19 cellular contexts compared by ENCODE assay signal in genomic region chr2:133726906-133727305, GRCh38.
DNase-seq lines count a peak whose midpoint lies in the region; ATAC-seq, FAIRE-seq and TF ChIP-seq lines count a peak whose summit lies in the region.
"Had no signal": no experiment of that assay in that cellular context is flagged by ENCODE, and none has a peak within 500 bp of the region (broad histone marks: within the 10 kb centered on the region; RNA-seq: fewer than 3 reads in every experiment).

No MANE protein-coding gene starts in this region.

- no peak for ATAC-seq in DND-41 (ENCODE audit: insufficient read depth, low read depth)
- ATAC-seq in CD4-positive, alpha-beta T cell (ENCODE audit: poor library complexity), result no peak
- ATAC-seq in GM21447 (IDR thresholded peaks at IDR 0.05; ENCODE audit: unreplicated experiment), result no peak
- ATAC-seq: activated T-helper 17 cell treated with anti-CD3 and anti-CD28 coated beads, Interleukin-2, amount 50 U/mL, for 72 hours; stimulated activated naive CD8-positive, alpha-beta T cell treated with anti-CD3 and anti-CD28 coated beads, Interleukin-15, amount 100 ng/mL, for 72 hours had no signal

- H3K9me1 ChIP-seq in keratinocyte (ENCODE audit: control insufficient read depth, extremely low read depth, insufficient read depth, low read length), result no peaks in the 10 kb centered on the region

- H3K9ac ChIP-seq in DND-41 (ENCODE audit: low read depth, low read length) (no peak overlapping the region), adipocyte (ENCODE audit: low read length) (peak overlapping the region; percentile 62), keratinocyte (ENCODE audit: control insufficient read depth, extremely low read depth, insufficient read depth, low read length) (no peak overlapping the region)
- H3K9ac ChIP-seq: parathyroid adenoma had no signal

- no peaks in the 10 kb centered on the region for H3K27me3 Mint-ChIP-seq in CD4-positive, alpha-beta T cell
- H3K27me3 Mint-ChIP-seq: activated T-helper 17 cell treated with anti-CD3 and anti-CD28 coated beads, Interleukin-2, amount 50 U/mL, for 72 hours; stimulated activated naive CD8-positive, alpha-beta T cell treated with anti-CD3 and anti-CD28 coated beads, Interleukin-15, amount 100 ng/mL, for 72 hours had no signal

- H3K36me3 ChIP-seq in DND-41 (ENCODE audit: insufficient read depth, low read length), result no peaks in the 10 kb centered on the region
- H3K36me3 ChIP-seq in adipocyte (ENCODE audit: control insufficient read depth, insufficient read depth, low read length, severe bottlenecking), result no peaks in the 10 kb centered on the region
- H3K36me3 ChIP-seq in keratinocyte (ENCODE audit: control insufficient read depth in 2 of 2, extremely low read depth in 1 of 2, insufficient read depth in 2 of 2, low read length in 2 of 2), result no peaks in the 10 kb centered on the region

- H3K4me3 ChIP-seq in DND-41 (ENCODE audit: low read depth in 1 of 2, low read length in 2 of 2) (no peak overlapping the region), adipocyte (ENCODE audit: low read length) (peak overlapping the region; percentile 74), keratinocyte (ENCODE audit: control insufficient read depth in 2 of 3, extremely low read depth in 1 of 3, insufficient read depth in 2 of 3, low read depth in 1 of 3, low read length in 3 of 3) (no peak overlapping the region), skeletal muscle cell (ENCODE audit: low read depth, low read length) (peak overlapping the region; percentile 28)

- H3K79me2 ChIP-seq in DND-41 (ENCODE audit: insufficient read depth, low read length), result no peaks in the 10 kb centered on the region
- no peaks in the 10 kb centered on the region for H3K79me2 ChIP-seq in keratinocyte (ENCODE audit: control insufficient read depth, insufficient read depth, low read length)
- H3K79me2 ChIP-seq: parathyroid adenoma had no signal

- H3K9me3 ChIP-seq in DND-41 (ENCODE audit: insufficient read depth, low read length, severe bottlenecking) (no peaks in the 10 kb centered on the region), adipocyte (ENCODE audit: control insufficient read depth, low read length) (no peaks in the 10 kb centered on the region), keratinocyte (ENCODE audit: control insufficient read depth, low read depth, low read length) (no peaks in the 10 kb centered on the region)
- no peaks in the 10 kb centered on the region for H3K9me3 ChIP-seq in CD4-positive, alpha-beta T cell (ENCODE audit: control insufficient read depth, low read length)

- H3K4me1 ChIP-seq in DND-41 (ENCODE audit: insufficient read depth, low read length) (no peaks in the 10 kb centered on the region), adipocyte (ENCODE audit: control insufficient read depth, insufficient read depth, low read length) (no peaks in the 10 kb centered on the region), keratinocyte (ENCODE audit: control insufficient read depth, extremely low read depth, insufficient read depth, low read length) (no peaks in the 10 kb centered on the region)
- H3K4me1 ChIP-seq: parathyroid adenoma had no signal

- FAIRE-seq in keratinocyte (lab: Jason Lieb, UNC) (no peak), HTR-8/SVneo (lab: Jason Lieb, UNC) (no peak)
- FAIRE-seq: islet of Langerhans had no signal

- no peak overlapping the region for H3K27ac ChIP-seq in DND-41 (ENCODE audit: low read length)
- H3K27ac ChIP-seq in keratinocyte (ENCODE audit: control insufficient read depth, insufficient read depth, low read length), result no peak overlapping the region
- H3K27ac ChIP-seq in CD4-positive, alpha-beta T cell (ENCODE audit: low read depth, low read length), result no peak overlapping the region
- H3K27ac ChIP-seq: parathyroid adenoma, VCaP had no signal

- dilution Hi-C loops in keratinocyte (cut with MboI; ENCODE audit: extremely low pct_ligation_motif_present, low sequenced_read_pairs), result no loop called here

- no peaks in the 10 kb centered on the region for H3K36me3 Mint-ChIP-seq in CD4-positive, alpha-beta T cell (ENCODE audit: low read depth)

- DNase-seq in DND-41 (no peak), adipocyte (ENCODE audit: low read depth) (no peak), keratinocyte (ENCODE audit: low read depth, low spot score) (no peak), skeletal muscle cell (ENCODE audit: low read depth) (no peak), HTR-8/SVneo (ENCODE audit: insufficient read length, low spot score) (no peak), ureter (ENCODE audit: low spot score) (no peak)
- no peak for DNase-seq in CD4-positive, alpha-beta T cell
- DNase-seq: amygdala; glutamatergic neuron; H9; NCI-H1417; RPMI8226; stimulated activated CD4-positive, alpha-beta T cell treated with anti-CD3 and anti-CD28 coated beads, Interleukin-12 subunit alpha, Interleukin-12 subunit beta, amount 100 ng/mL, for 4 hours; stimulated activated naive CD8-positive, alpha-beta T cell treated with anti-CD3 and anti-CD28 coated beads, Interleukin-15, amount 100 ng/mL, for 72 hours had no signal

- H3K4me1 Mint-ChIP-seq in CD4-positive, alpha-beta T cell (ENCODE audit: low read depth), result no peaks in the 10 kb centered on the region
- H3K4me1 Mint-ChIP-seq: activated T-helper 17 cell treated with anti-CD3 and anti-CD28 coated beads, Interleukin-2, amount 50 U/mL, for 72 hours; H9; stimulated activated naive CD8-positive, alpha-beta T cell treated with anti-CD3 and anti-CD28 coated beads, Interleukin-15, amount 100 ng/mL, for 72 hours had no signal

- no peak overlapping the region for H3K27ac Mint-ChIP-seq in CD4-positive, alpha-beta T cell
- H3K27ac Mint-ChIP-seq: activated T-helper 17 cell treated with anti-CD3 and anti-CD28 coated beads, Interleukin-2, amount 50 U/mL, for 72 hours; H9; stimulated activated naive CD8-positive, alpha-beta T cell treated with anti-CD3 and anti-CD28 coated beads, Interleukin-15, amount 100 ng/mL, for 72 hours had no signal

- POLR2A ChIA-PET in CD4-positive, alpha-beta T cell (lab: Charles Lee), result no interaction called here

- H2AFZ ChIP-seq in DND-41 (ENCODE audit: low read depth, low read length), result no peak overlapping the region
- peak overlapping the region; percentile 34 for H2AFZ ChIP-seq in keratinocyte (ENCODE audit: control insufficient read depth, low read length)
- H2AFZ ChIP-seq: parathyroid adenoma had no signal

- H4K20me1 ChIP-seq in DND-41 (ENCODE audit: insufficient read depth, low read length), result no peaks in the 10 kb centered on the region
- no peaks in the 10 kb centered on the region for H4K20me1 ChIP-seq in keratinocyte (ENCODE audit: control insufficient read depth, extremely low read depth, insufficient read depth, low read length)

- intact Hi-C loops in CD4-positive, alpha-beta T cell (cut with DNase I, micrococcal nuclease), result no loop called here

- TF ChIP-seq CTCF in DND-41 (IDR thresholded peaks at IDR 0.05; ENCODE audit: borderline replicate concordance, extremely low read depth, low read length, poor library complexity, severe bottlenecking) (no peak), keratinocyte (optimal IDR thresholded peaks at IDR 0.05 in 1 of 3, IDR thresholded peaks at IDR 0.05 in 1 of 3, conservative IDR thresholded peaks at IDR 0.05 in 1 of 3; ENCODE audit: extremely low read depth in 1 of 3, insufficient read depth in 2 of 3, low read length in 3 of 3) (no peak)
- TF ChIP-seq CTCF in CD4-positive, alpha-beta T cell (IDR thresholded peaks at IDR 0.05), result no peak

- H3K27me3 ChIP-seq in DND-41 (ENCODE audit: insufficient read depth, low read length, poor library complexity) (no peaks in the 10 kb centered on the region), adipocyte (replicated peaks; ENCODE audit: control insufficient read depth, insufficient read depth, low read length) (no peaks in the 10 kb centered on the region), keratinocyte (ENCODE audit: control insufficient read depth, extremely low read depth, insufficient read depth, low read length) (no peaks in the 10 kb centered on the region)
- no peaks in the 10 kb centered on the region for H3K27me3 ChIP-seq in CD4-positive, alpha-beta T cell (ENCODE audit: control insufficient read depth, insufficient read depth, low read length)

- no peaks in the 10 kb centered on the region for H3K9me3 Mint-ChIP-seq in CD4-positive, alpha-beta T cell
- H3K9me3 Mint-ChIP-seq: activated T-helper 17 cell treated with anti-CD3 and anti-CD28 coated beads, Interleukin-2, amount 50 U/mL, for 72 hours had no signal

- no peak overlapping the region for H3K4me3 Mint-ChIP-seq in CD4-positive, alpha-beta T cell
- H3K4me3 Mint-ChIP-seq: activated T-helper 17 cell treated with anti-CD3 and anti-CD28 coated beads, Interleukin-2, amount 50 U/mL, for 72 hours; H9; stimulated activated naive CD8-positive, alpha-beta T cell treated with anti-CD3 and anti-CD28 coated beads, Interleukin-15, amount 100 ng/mL, for 72 hours had no signal

- CTCF ChIA-PET in CD4-positive, alpha-beta T cell (lab: Charles Lee), result no interaction called here

- peak overlapping the region; percentile 38; the same call in 1 of the 2 replicates for H3K4me2 ChIP-seq in DND-41 (ENCODE audit: insufficient read depth, low read length)
- H3K4me2 ChIP-seq in keratinocyte (ENCODE audit: control insufficient read depth, extremely low read depth, insufficient read depth, low read depth, low read length), result no peak overlapping the region

Comparison
In these comparisons a context has a peak if more than half of its experiments do, and no peak if none do; other contexts are left out.
1. H3K4me3 ChIP-seq: peak in adipocyte (single experiment) and skeletal muscle cell (single experiment); none in DND-41 (0 of 2) and keratinocyte (0 of 3).